ENCODE assay signal across 8 cellular contexts in genomic region chr13:32538621-32539246, GRCh38.
DNase-seq lines count a peak whose midpoint lies in the region; ATAC-seq and FAIRE-seq lines count a peak whose summit lies in the region.

Gene N4BP2L2 (minus strand): TSS chr13:32538795. CDS start chr13:32537027, 1,768 bp downstream.

- peak within 1 kb of the TSS; percentile 100 for H3K27ac Mint-ChIP-seq in effector memory CD8-positive, alpha-beta T cell

- FAIRE-seq in HTR-8/SVneo (lab: Jason Lieb, UNC): peak; percentile 4

- DNase-seq in COR-L47 (lab: John Stamatoyannopoulos, UW): peak; percentile 95
- DNase-seq in HTR-8/SVneo (ENCODE audit: insufficient read length, low spot score): peak; percentile 82
- DNase-seq in NOMO-1 treated with DMSO at 0.1 percent for 48 hours (lab: John Stamatoyannopoulos, UW; ENCODE audit: unreplicated experiment): peak; percentile 100
- peak; percentile 68 to 86 for DNase-seq in activated CD8-positive, alpha-beta memory T cell treated with anti-CD3 and anti-CD28 coated beads for 4 hours (ENCODE audit: low read depth in 2 of 2)
- peak; percentile 85 to 90 (median 87) for DNase-seq in effector memory CD8-positive, alpha-beta T cell
- peak; percentile 99 for DNase-seq in medulla oblongata (ENCODE audit: extremely low spot score)
- peak; percentile 84 for DNase-seq in stimulated activated CD8-positive, alpha-beta memory T cell treated with anti-CD3 and anti-CD28 coated beads, Interleukin-12 subunit alpha, Interleukin-12 subunit beta, amount 100 ng/mL, for 1 hour (ENCODE audit: low read depth)

- peaks cover 8 to 9% of the 10 kb centered on the region in 2 donors for H3K27me3 Mint-ChIP-seq in effector memory CD8-positive, alpha-beta T cell

- H3K36me3 Mint-ChIP-seq in effector memory CD8-positive, alpha-beta T cell (ENCODE audit: insufficient read depth): peaks cover 43% of the 10 kb centered on the region

- no peaks in the 10 kb centered on the region for H3K9me3 Mint-ChIP-seq in effector memory CD8-positive, alpha-beta T cell

- H3K4me3 Mint-ChIP-seq in effector memory CD8-positive, alpha-beta T cell: peak within 1 kb of the TSS; percentile 97 to 99

- ATAC-seq in GM21367 (IDR thresholded peaks at IDR 0.05; ENCODE audit: unreplicated experiment): peak; percentile 93
- ATAC-seq in effector memory CD8-positive, alpha-beta T cell (replicated peaks): peak; percentile 94

- peaks cover 26 to 43% of the 10 kb centered on the region in 2 donors for H3K4me1 Mint-ChIP-seq in effector memory CD8-positive, alpha-beta T cell (ENCODE audit: low read depth in 2 of 2)

Comparison
In these comparisons a context has a peak if more than half of its experiments do, and no peak if none do; other contexts are left out.
1. Peak in every context shown above with its lines: DNase-seq and ATAC-seq.